ENCODE assay signal across 15 cellular contexts in genomic region chr2:151833984-151834383, GRCh38. TPM values are rescaled to one million over a fixed set of nuclear protein-coding genes. Genes with fewer than 3 reads are reported as not detected.
DNase-seq lines count a peak whose midpoint lies in the region; ATAC-seq, FAIRE-seq and TF ChIP-seq lines count a peak whose summit lies in the region.
"Had no signal": no experiment of that assay in that cellular context is flagged by ENCODE, and none has a peak within 500 bp of the region (broad histone marks: within the 10 kb centered on the region; RNA-seq: fewer than 3 reads in every experiment).

No MANE protein-coding gene starts in this region.

- TF ChIP-seq CTCF in OCI-LY7 (conservative IDR thresholded peaks at IDR 0.05; ENCODE audit: low read length): no peak

- no peaks in the 10 kb centered on the region for H3K36me3 ChIP-seq in OCI-LY7 (ENCODE audit: insufficient read depth, low read length)

- no peak overlapping the region for H3K27ac ChIP-seq in OCI-LY7 (ENCODE audit: low read depth, low read length, poor library complexity, severe bottlenecking)

- H3K4me1 ChIP-seq in OCI-LY7 (ENCODE audit: insufficient read depth, low read length, poor library complexity, severe bottlenecking): peaks cover 28% of the 10 kb centered on the region

- no peak overlapping the region for H3K4me3 ChIP-seq in OCI-LY7 (ENCODE audit: low read depth, low read length, poor library complexity, severe bottlenecking)

- POLR2A ChIA-PET in OCI-LY7 (lab: Charles Lee): interaction anchor here (1.1 to 1.3 kb wide), 2 partner anchors 9 to 12 kb away, joined by 6 read pairs; no protein-coding TSS in a partner anchor

- H3K9me2 ChIP-seq in OCI-LY7 (ENCODE audit: insufficient read depth, low read length): no peaks in the 10 kb centered on the region

- no peak for TF ChIP-seq POLR2A in GM12891 (IDR thresholded peaks at IDR 0.05; ENCODE audit: low read depth, low read length)

- BruUV-seq in OCI-LY7 (replicated peaks; lab: Mats Ljungman, UMichigan): no TSS peak

- CTCF ChIA-PET in OCI-LY7 (lab: Charles Lee; ENCODE audit: unreplicated experiment): no interaction called here

- H3K79me2 ChIP-seq in OCI-LY7 (ENCODE audit: insufficient read depth, low read depth, low read length): no peaks in the 10 kb centered on the region

- H3K4me2 ChIP-seq in OCI-LY7 (ENCODE audit: low read length): no peak overlapping the region

- H3K9me3 ChIP-seq in OCI-LY7 (ENCODE audit: low read length): no peaks in the 10 kb centered on the region

- FAIRE-seq in GM12891 (lab: Jason Lieb, UNC): no peak

- no peaks in the 10 kb centered on the region for H4K20me1 ChIP-seq in OCI-LY7 (ENCODE audit: insufficient read depth, low read length)

- H2AFZ ChIP-seq in OCI-LY7 (ENCODE audit: low read length): peak overlapping the region; percentile 13; the same call in 1 of the 2 replicates

- DNase-seq in GM12891 (ENCODE audit: insufficient read length, low spot score) (no peak), OCI-LY7 (ENCODE audit: low spot score) (no peak), hypothalamus (lab: John Stamatoyannopoulos, UW) (no peak), COLO668 (lab: John Stamatoyannopoulos, UW; ENCODE audit: unreplicated experiment) (no peak), NCI-H2107 treated with DMSO at 0.1 percent for 48 hours (lab: John Stamatoyannopoulos, UW; ENCODE audit: unreplicated experiment) (no peak)
- DNase-seq: activated CD4-positive, alpha-beta memory T cell treated with anti-CD3 and anti-CD28 coated beads, Interleukin-2, amount 10 ng/mL, durations not matched to agents 7 days and 5 days; DMS53; foreskin melanocyte; GOT3; islet precursor cell; NCI-H2081 treated with DMSO at 0.1 percent for 48 hours; PC-3 had no signal

- intact Hi-C loops in OCI-LY7 (cut with micrococcal nuclease; ENCODE audit: unreplicated experiment): no loop called here

- ATAC-seq in GM21390 (IDR thresholded peaks at IDR 0.05; ENCODE audit: unreplicated experiment) (peak; percentile 81), HG03103 (IDR thresholded peaks at IDR 0.05; ENCODE audit: low read depth, unreplicated experiment) (peak; percentile 66), GM19023 (IDR thresholded peaks at IDR 0.05; ENCODE audit: unreplicated experiment) (no peak)
- ATAC-seq: PC-3 had no signal

TF ChIP-seq in GM12891, 5 proteins besides CTCF, POLR2A, EP300 and RAD21:
- no peak for TF ChIP-seq POLR2AphosphoS5 (IDR thresholded peaks at IDR 0.05; ENCODE audit: low read depth, low read length)
- peak; percentile 47; the same call in 1 of the 2 replicates for TF ChIP-seq SPI1 (IDR thresholded peaks at IDR 0.05; ENCODE audit: low read depth, low read length)
TF ChIP-seq in GM12891: peak in this region for 1.

RNA-seq across cellular contexts. Expression of gene ARL5A, which starts 5.8 kb away (rescaled TPM):
- polyA plus RNA-seq in GM12891 (2012; ENCODE audit: low read depth, missing spikeins): 25.9 TPM
- 91.4 and 107 TPM in 2 replicates for total RNA-seq in OCI-LY7 (2014; rRNA removed; shearing (Covaris generic))
- 78.1 and 78.6 TPM in 2 replicates for total RNA-seq in OCI-LY7 (2022)
